In genomic region chr3:13556214-13556613, GRCh38 we compare ENCODE assay signal across 22 cellular contexts. TPM values are rescaled to one million over a fixed set of nuclear protein-coding genes. Genes with fewer than 3 reads are reported as not detected.
DNase-seq lines count a peak whose midpoint lies in the region; ATAC-seq and TF ChIP-seq lines count a peak whose summit lies in the region.
"Had no signal": no experiment of that assay in that cellular context is flagged by ENCODE, and none has a peak within 500 bp of the region (broad histone marks: within the 10 kb centered on the region; RNA-seq: fewer than 3 reads in every experiment).

No MANE protein-coding gene starts in this region.

- peak overlapping the region; percentile 78 for H2AFZ ChIP-seq in neuronal stem cell (ENCODE audit: low read length)

- H2BK5ac ChIP-seq in neuronal stem cell (ENCODE audit: low read length): peak overlapping the region; percentile 69

- H2AK5ac ChIP-seq in neuronal stem cell (ENCODE audit: low read depth, low read length): peak overlapping the region; percentile 91

- peaks cover 2% of the 10 kb centered on the region for H3K27me3 Mint-ChIP-seq in CD8-positive, alpha-beta T cell (ENCODE audit: low read depth)
- peaks cover 14% of the 10 kb centered on the region for H3K27me3 Mint-ChIP-seq in activated naive CD4-positive, alpha-beta T cell treated with anti-CD3 and anti-CD28 coated beads for 36 hours (ENCODE audit: low read depth)

- no peak overlapping the region for H3K4me3 ChIP-seq in CD8-positive, alpha-beta T cell (ENCODE audit: low read depth, low read length)
- no peak overlapping the region for H3K4me3 ChIP-seq in fibroblast of villous mesenchyme (ENCODE audit: low read depth, low read length)
- no peak overlapping the region for H3K4me3 ChIP-seq in neuronal stem cell (ENCODE audit: low read length in 2 of 2)
- H3K4me3 ChIP-seq: sigmoid colon, thyroid gland had no signal

- H3K36me3 Mint-ChIP-seq in CD8-positive, alpha-beta T cell: no peaks in the 10 kb centered on the region
- H3K36me3 Mint-ChIP-seq in activated naive CD4-positive, alpha-beta T cell treated with anti-CD3 and anti-CD28 coated beads for 36 hours (ENCODE audit: low read depth): no peaks in the 10 kb centered on the region
- H3K36me3 Mint-ChIP-seq: activated naive CD8-positive, alpha-beta T cell treated with anti-CD3 and anti-CD28 coated beads, Interleukin-2, amount 10 ng/mL, durations not matched to agents 7 days and 5 days; brain; natural killer cell; stimulated activated memory B cell treated with anti-CD40 and anti-IgM and Interleukin-4, amounts not matched to agents 10 μg/mL and 1 μg/mL and 100 μg/mL, for 72 hours had no signal

- DNase-seq in CD8-positive, alpha-beta T cell: no peak
- DNase-seq in RPMI7951 (ENCODE audit: low read depth): peak; percentile 62
- DNase-seq in fibroblast of villous mesenchyme (ENCODE audit: low read depth): peak; percentile 81
- no peak for DNase-seq in neuronal stem cell (ENCODE audit: low spot score)
- DNase-seq in NCI-H187 treated with DMSO at 0.1 percent for 48 hours (lab: John Stamatoyannopoulos, UW): no peak
- no peak for DNase-seq in activated naive CD4-positive, alpha-beta T cell treated with anti-CD3 and anti-CD28 coated beads for 36 hours
- no peak for DNase-seq in HuH-7 (ENCODE audit: low spot score)
- DNase-seq in DMS114 treated with DMSO at 0.1 percent for 48 hours (lab: John Stamatoyannopoulos, UW; ENCODE audit: unreplicated experiment): no peak
- DNase-seq: activated naive CD8-positive, alpha-beta T cell treated with anti-CD3 and anti-CD28 coated beads, Interleukin-2, amount 10 ng/mL, durations not matched to agents 7 days and 5 days; CD4-positive, alpha-beta T cell; cortex of kidney; islet precursor cell; mammary epithelial cell; natural killer cell; NCI-H1092 treated with DMSO at 0.1 percent for 48 hours; NCI-H2081; NCI-H446 treated with DMSO at 0.1 percent for 48 hours; NK-92 treated with Interleukin-12 subunit alpha and Interleukin-12 subunit beta, amount 100 ng/mL, for 24 hours; sigmoid colon; thyroid gland had no signal

- H3K4me1 ChIP-seq in CD8-positive, alpha-beta T cell (ENCODE audit: insufficient read depth, low read length): peaks cover 29% of the 10 kb centered on the region
- peaks cover 13 to 35% of the 10 kb centered on the region in 2 donors for H3K4me1 ChIP-seq in neuronal stem cell (ENCODE audit: control insufficient read depth in 2 of 2, insufficient read depth in 1 of 2, low read depth in 1 of 2, low read length in 2 of 2)
- H3K4me1 ChIP-seq: sigmoid colon had no signal

- no peak overlapping the region for H2BK12ac ChIP-seq in neuronal stem cell (ENCODE audit: low read length)

- no peak overlapping the region for H3K4me2 ChIP-seq in neuronal stem cell (ENCODE audit: insufficient read depth, low read length, poor library complexity, severe bottlenecking)

- CTCF ChIA-PET in CD8-positive, alpha-beta T cell (lab: Charles Lee): interaction anchor here (1.2 kb wide), 2 partner anchors 60 to 92 kb away, joined by 3 read pairs; no protein-coding TSS in a partner anchor
- CTCF ChIA-PET in activated naive CD4-positive, alpha-beta T cell treated with anti-CD3 and anti-CD28 coated beads for 36 hours (lab: Charles Lee): no interaction called here

- no peaks in the 10 kb centered on the region for H3K36me3 ChIP-seq in CD8-positive, alpha-beta T cell (ENCODE audit: insufficient read depth, low read length)
- H3K36me3 ChIP-seq in neuronal stem cell (replicated peaks in 1 of 2; ENCODE audit: control insufficient read depth in 2 of 2, insufficient read depth in 2 of 2, low read length in 2 of 2): no peaks in the 10 kb centered on the region
- H3K36me3 ChIP-seq: sigmoid colon, thyroid gland had no signal

- H3K9ac ChIP-seq in neuronal stem cell (ENCODE audit: low read depth, low read length, poor library complexity): peak overlapping the region; percentile 68

- no CpG with 5 or more reads among the region's 6 CpGs for WGBS in neuronal stem cell (ENCODE audit: extremely low coverage in 2 of 2, insufficient read length in 2 of 2, insufficient replicate concordance in 1 of 2), 2 donors

- H3K79me1 ChIP-seq in neuronal stem cell (ENCODE audit: low read depth, low read length): peaks cover 7% of the 10 kb centered on the region

- H2BK15ac ChIP-seq in neuronal stem cell (ENCODE audit: low read length): peak overlapping the region; percentile 88

- H3K27me3 ChIP-seq in CD8-positive, alpha-beta T cell (ENCODE audit: insufficient read depth, low read length): no peaks in the 10 kb centered on the region
- H3K27me3 ChIP-seq in neuronal stem cell (ENCODE audit: control insufficient read depth in 3 of 3, insufficient read depth in 3 of 3, low read depth in 1 of 3, low read length in 3 of 3): no peaks in the 10 kb centered on the region
- H3K27me3 ChIP-seq: thyroid gland had no signal

- H3K27ac Mint-ChIP-seq in CD8-positive, alpha-beta T cell: peak overlapping the region; percentile 21
- no peak overlapping the region for H3K27ac Mint-ChIP-seq in activated naive CD4-positive, alpha-beta T cell treated with anti-CD3 and anti-CD28 coated beads for 36 hours
- H3K27ac Mint-ChIP-seq: activated naive CD8-positive, alpha-beta T cell treated with anti-CD3 and anti-CD28 coated beads, Interleukin-2, amount 10 ng/mL, durations not matched to agents 7 days and 5 days; CD4-positive, alpha-beta T cell; natural killer cell; stimulated activated memory B cell treated with anti-CD40 and anti-IgM and Interleukin-4, amounts not matched to agents 10 μg/mL and 1 μg/mL and 100 μg/mL, for 72 hours had no signal

- no peak overlapping the region for H3K4ac ChIP-seq in neuronal stem cell (ENCODE audit: low read length)

- intact Hi-C loops in CD8-positive, alpha-beta T cell (cut with DNase I, micrococcal nuclease): no loop called here
- intact Hi-C loops in activated naive CD4-positive, alpha-beta T cell treated with anti-CD3 and anti-CD28 coated beads for 36 hours (cut with micrococcal nuclease): no loop called here

- H3K27ac ChIP-seq in CD8-positive, alpha-beta T cell (ENCODE audit: low read depth, low read length): no peak overlapping the region
- peak overlapping the region; percentile 36 for H3K27ac ChIP-seq in neuronal stem cell (replicated peaks; ENCODE audit: low read length)
- H3K27ac ChIP-seq: thyroid gland had no signal

- ATAC-seq in CD8-positive, alpha-beta T cell: no peak
- ATAC-seq: natural killer cell; stimulated activated memory B cell treated with anti-CD40 and anti-IgM and Interleukin-4, amounts not matched to agents 10 μg/mL and 1 μg/mL and 100 μg/mL, for 72 hours had no signal

- peaks cover 66% of the 10 kb centered on the region for H3K4me1 Mint-ChIP-seq in CD8-positive, alpha-beta T cell (ENCODE audit: low read depth)
- no peaks in the 10 kb centered on the region for H3K4me1 Mint-ChIP-seq in activated naive CD4-positive, alpha-beta T cell treated with anti-CD3 and anti-CD28 coated beads for 36 hours (ENCODE audit: low read depth)

- TF ChIP-seq CTCF in CD8-positive, alpha-beta T cell (IDR thresholded peaks at IDR 0.05): no peak
- no peak for TF ChIP-seq CTCF in fibroblast of villous mesenchyme (IDR thresholded peaks at IDR 0.05; ENCODE audit: insufficient read depth, low read depth, low read length)

- peak overlapping the region; percentile 87 for H3K14ac ChIP-seq in neuronal stem cell (ENCODE audit: low read length)

- no peak overlapping the region for H2BK120ac ChIP-seq in neuronal stem cell (ENCODE audit: low read depth, low read length)

- no peaks in the 10 kb centered on the region for H3K9me3 ChIP-seq in CD8-positive, alpha-beta T cell (ENCODE audit: low read length)
- H3K9me3 ChIP-seq in neuronal stem cell (replicated peaks in 1 of 2; ENCODE audit: control insufficient read depth in 2 of 2, insufficient read depth in 1 of 2, low read depth in 1 of 2, low read length in 2 of 2): no peaks in the 10 kb centered on the region
- H3K9me3 ChIP-seq: sigmoid colon, thyroid gland had no signal

- no peak overlapping the region for H4K91ac ChIP-seq in neuronal stem cell (ENCODE audit: low read depth, low read length, poor library complexity)

- H3K23ac ChIP-seq in neuronal stem cell (ENCODE audit: low read depth, low read length, poor library complexity): peak overlapping the region; percentile 87

- POLR2A ChIA-PET in CD8-positive, alpha-beta T cell (lab: Charles Lee): no interaction called here

- no peak overlapping the region for H3K4me3 Mint-ChIP-seq in CD8-positive, alpha-beta T cell
- H3K4me3 Mint-ChIP-seq in activated naive CD4-positive, alpha-beta T cell treated with anti-CD3 and anti-CD28 coated beads for 36 hours: no peak overlapping the region
- H3K4me3 Mint-ChIP-seq: activated naive CD8-positive, alpha-beta T cell treated with anti-CD3 and anti-CD28 coated beads, Interleukin-2, amount 10 ng/mL, durations not matched to agents 7 days and 5 days; brain; CD4-positive, alpha-beta T cell; natural killer cell; stimulated activated memory B cell treated with anti-CD40 and anti-IgM and Interleukin-4, amounts not matched to agents 10 μg/mL and 1 μg/mL and 100 μg/mL, for 72 hours had no signal

- H4K8ac ChIP-seq in neuronal stem cell (ENCODE audit: low read depth, low read length): no peak overlapping the region

- H3K18ac ChIP-seq in neuronal stem cell (ENCODE audit: low read length): peak overlapping the region; percentile 91

- no peaks in the 10 kb centered on the region for H3K9me3 Mint-ChIP-seq in CD8-positive, alpha-beta T cell
- no peaks in the 10 kb centered on the region for H3K9me3 Mint-ChIP-seq in activated naive CD4-positive, alpha-beta T cell treated with anti-CD3 and anti-CD28 coated beads for 36 hours
- H3K9me3 Mint-ChIP-seq: activated naive CD8-positive, alpha-beta T cell treated with anti-CD3 and anti-CD28 coated beads, Interleukin-2, amount 10 ng/mL, durations not matched to agents 7 days and 5 days; brain; CD4-positive, alpha-beta T cell; natural killer cell; stimulated activated memory B cell treated with anti-CD40 and anti-IgM and Interleukin-4, amounts not matched to agents 10 μg/mL and 1 μg/mL and 100 μg/mL, for 72 hours had no signal

RNA-seq across cellular contexts. Expression of gene FBLN2, which starts 7.3 kb away (rescaled TPM):
- 10 to 100 TPM; 11.6 to 13.7 TPM for total RNA-seq in CD8-positive, alpha-beta T cell
- total RNA-seq in RPMI7951 (2014; rRNA removed; shearing (Covaris generic)): 52.7 and 55.9 TPM in 2 replicates
- 30.2 and 50.6 TPM in 2 replicates for total RNA-seq in fibroblast of villous mesenchyme
- 12.1 TPM for polyA plus RNA-seq in neuronal stem cell (2013, experiment 1 of 2)
- 12.3 TPM for polyA plus RNA-seq in neuronal stem cell (2013, experiment 2 of 2)
- total RNA-seq in activated naive CD4-positive, alpha-beta T cell treated with anti-CD3 and anti-CD28 coated beads for 36 hours: not detected

Comparison
In these comparisons a context has a peak if more than half of its experiments do, and no peak if none do; other contexts are left out.
1. DNase-seq: peak in RPMI7951 (single experiment) and fibroblast of villous mesenchyme (single experiment); none in CD8-positive, alpha-beta T cell (0 of 7), neuronal stem cell (single experiment), NCI-H187 treated with DMSO at 0.1 percent for 48 hours (single experiment), activated naive CD4-positive, alpha-beta T cell treated with anti-CD3 and anti-CD28 coated beads for 36 hours (single experiment), HuH-7 (single experiment) and DMS114 treated with DMSO at 0.1 percent for 48 hours (single experiment).
2. RNA of gene FBLN2, which starts 7.3 kb away (total RNA-seq): 52.7 to 55.9 TPM in RPMI7951, 30.2 to 50.6 TPM in fibroblast of villous mesenchyme and 11.6 to 13.7 TPM in CD8-positive, alpha-beta T cell; not detected in activated naive CD4-positive, alpha-beta T cell treated with anti-CD3 and anti-CD28 coated beads for 36 hours; every median in the first group is over 10 times any median in the second.